ENCODE assay signal across 1 cellular context in genomic region chr11:66545701-66546367, GRCh38.
A peak's percentile ranks its signal among the peaks of the same experiment; 100 is the strongest.
TF ChIP-seq lines count a peak whose summit lies in the region.

TSS of gene ZDHHC24 (minus strand) at chr11:66546048. CDS start at chr11:66546003, 45 bp downstream.

TF ChIP-seq in HEK293, 187 proteins besides CTCF, POLR2A, EP300 and RAD21 (continued from another document and continues in another):
- TF ChIP-seq ZNF221 (tag by site-specific recombination; IDR thresholded peaks at IDR 0.05; ENCODE audit: borderline replicate concordance) (no peak), ZNF132 (tag by site-specific recombination; IDR thresholded peaks at IDR 0.05; ENCODE audit: borderline replicate concordance) (no peak), REST (tag by site-specific recombination; IDR thresholded peaks at IDR 0.05) (no peak), ZNF324 (tag by site-specific recombination; IDR thresholded peaks at IDR 0.05) (no peak), ZNF521 (tag by site-specific recombination; IDR thresholded peaks at IDR 0.05) (no peak), ZSCAN5A (tag by site-specific recombination; IDR thresholded peaks at IDR 0.05) (no peak), IKZF3 (tag by site-specific recombination; IDR thresholded peaks at IDR 0.05) (no peak), ZNF623 (tag by site-specific recombination; IDR thresholded peaks at IDR 0.05) (no peak), GLI4 (tag by site-specific recombination; IDR thresholded peaks at IDR 0.05) (no peak), ZNF214 (tag by site-specific recombination; IDR thresholded peaks at IDR 0.05; ENCODE audit: borderline replicate concordance) (no peak), PRDM10 (tag by site-specific recombination; IDR thresholded peaks at IDR 0.05) (peak; percentile 73), REPIN1 (tag by site-specific recombination; IDR thresholded peaks at IDR 0.05; ENCODE audit: low read depth) (no peak), ZNF433 (tag by site-specific recombination; IDR thresholded peaks at IDR 0.05; ENCODE audit: low read depth) (no peak), ZNF146 (tag by site-specific recombination; IDR thresholded peaks at IDR 0.05) (no peak), TSHZ1 (tag by site-specific recombination; IDR thresholded peaks at IDR 0.05; ENCODE audit: borderline replicate concordance) (no peak), TRIM28 (IDR thresholded peaks at IDR 0.05; ENCODE audit: borderline replicate concordance, low read length) (no peak), SCRT1 (tag by site-specific recombination; IDR thresholded peaks at IDR 0.05; ENCODE audit: borderline replicate concordance) (no peak), ZNF518A (tag by site-specific recombination; conservative IDR thresholded peaks at IDR 0.05; ENCODE audit: low read depth) (no peak), KLF8 (tag by site-specific recombination; IDR thresholded peaks at IDR 0.05) (no peak), ZNF654 (tag by site-specific recombination; IDR thresholded peaks at IDR 0.05; ENCODE audit: low read depth) (no peak), ZNF600 (tag by site-specific recombination; IDR thresholded peaks at IDR 0.05) (peak; percentile 58; the same call in 1 of the 2 replicates), ZNF18 (tag by site-specific recombination; IDR thresholded peaks at IDR 0.05) (no peak), ZNF843 (tag by site-specific recombination; IDR thresholded peaks at IDR 0.05) (no peak), ZNF274 (IDR thresholded peaks at IDR 0.05; ENCODE audit: low read length) (no peak), ZNF274 (tag by site-specific recombination; IDR thresholded peaks at IDR 0.05; ENCODE audit: borderline replicate concordance) (no peak), ZNF174 (tag by site-specific recombination; IDR thresholded peaks at IDR 0.05) (no peak), ZNF138 (tag by site-specific recombination; IDR thresholded peaks at IDR 0.05; ENCODE audit: borderline replicate concordance) (no peak), ZNF701 (tag by site-specific recombination; IDR thresholded peaks at IDR 0.05) (no peak), KLF16 (tag by site-specific recombination; IDR thresholded peaks at IDR 0.05) (no peak; the same call in 1 of the 2 replicates), ZNF580 (tag by site-specific recombination; IDR thresholded peaks at IDR 0.05) (no peak), ZNF362 (tag by site-specific recombination; IDR thresholded peaks at IDR 0.05) (no peak), ZNF510 (tag by site-specific recombination; IDR thresholded peaks at IDR 0.05; ENCODE audit: insufficient replicate concordance) (no peak), ZBTB21 (tag by site-specific recombination; IDR thresholded peaks at IDR 0.05) (no peak), ZNF549 (tag by site-specific recombination; IDR thresholded peaks at IDR 0.05) (no peak), ZXDB (tag by site-specific recombination; IDR thresholded peaks at IDR 0.05) (peak; percentile 26; the same call in 1 of the 2 replicates), ZNF561 (tag by site-specific recombination; IDR thresholded peaks at IDR 0.05; ENCODE audit: borderline replicate concordance) (0 out of 2 replicates have a peak, but pooled peaks have one; percentile 69), ZNF16 (tag by site-specific recombination; IDR thresholded peaks at IDR 0.05; ENCODE audit: low read depth) (no peak)
